Comparison of ENCODE assay signal across 24 cellular contexts in genomic region chr5:33167541-33167940, GRCh38.
"Had no signal": no experiment of that assay in that cellular context is flagged by ENCODE, and none has a peak within 500 bp of the region (broad histone marks: within the 10 kb centered on the region; RNA-seq: fewer than 3 reads in every experiment).

No MANE protein-coding gene starts in this region.

- H3K4me3 ChIP-seq: ovary, psoas muscle, skin epidermis, stomach, vagina had no signal

- H3K27ac ChIP-seq: foreskin keratinocyte, ovary, psoas muscle, skin epidermis, stomach, vagina had no signal

- H3K27me3 Mint-ChIP-seq: activated CD4-positive, alpha-beta T cell treated with anti-CD3 and anti-CD28 coated beads, Interleukin-2, amount 10 ng/mL, durations not matched to agents 7 days and 5 days; activated naive CD4-positive, alpha-beta T cell treated with anti-CD3 and anti-CD28 coated beads, Interleukin-2, amount 10 ng/mL, durations not matched to agents 7 days and 5 days; activated naive CD8-positive, alpha-beta T cell treated with anti-CD3 and anti-CD28 coated beads, Interleukin-2, amount 50 U/mL, for 24 hours; activated T-cell treated with anti-CD3 and anti-CD28 coated beads, Interleukin-2, amount 50 U/mL, for 24 hours; effector memory CD8-positive, alpha-beta T cell; naive B cell had no signal

- H3K9me3 ChIP-seq: ovary had no signal

- H3K4me1 ChIP-seq: foreskin keratinocyte, psoas muscle, stomach, vagina had no signal

- H3K27me3 ChIP-seq: foreskin keratinocyte, ovary, stomach, vagina had no signal

- DNase-seq: activated CD4-positive, alpha-beta T cell treated with anti-CD3 and anti-CD28 coated beads, Interleukin-2, amount 10 ng/mL, durations not matched to agents 7 days and 5 days; activated CD8-positive, alpha-beta T cell treated with anti-CD3 and anti-CD28 coated beads, Interleukin-2, amount 10 ng/mL, durations not matched to agents 7 days and 5 days; activated naive CD4-positive, alpha-beta T cell treated with anti-CD3 and anti-CD28 coated beads, Interleukin-2, amount 10 ng/mL, durations not matched to agents 7 days and 5 days; activated naive CD8-positive, alpha-beta T cell treated with anti-CD3 and anti-CD28 coated beads, Interleukin-2, amount 50 U/mL, for 24 hours; activated T-cell treated with anti-CD3 and anti-CD28 coated beads, Interleukin-2, amount 50 U/mL, for 24 hours; aorta; dermis blood vessel endothelial cell; effector memory CD8-positive, alpha-beta T cell; foreskin keratinocyte; glutamatergic neuron; kidney; naive B cell; ovary; psoas muscle; right cardiac atrium; stomach; T-helper 1 cell; T1000; trophoblast cell had no signal

- H3K4me1 Mint-ChIP-seq: activated CD4-positive, alpha-beta T cell treated with anti-CD3 and anti-CD28 coated beads, Interleukin-2, amount 10 ng/mL, durations not matched to agents 7 days and 5 days; activated naive CD4-positive, alpha-beta T cell treated with anti-CD3 and anti-CD28 coated beads, Interleukin-2, amount 10 ng/mL, durations not matched to agents 7 days and 5 days; activated naive CD8-positive, alpha-beta T cell treated with anti-CD3 and anti-CD28 coated beads, Interleukin-2, amount 50 U/mL, for 24 hours; mesothelial cell of epicardium; naive B cell; neural crest cell had no signal

- H3K4me3 Mint-ChIP-seq: activated CD4-positive, alpha-beta T cell treated with anti-CD3 and anti-CD28 coated beads, Interleukin-2, amount 10 ng/mL, durations not matched to agents 7 days and 5 days; activated CD8-positive, alpha-beta T cell treated with anti-CD3 and anti-CD28 coated beads, Interleukin-2, amount 10 ng/mL, durations not matched to agents 7 days and 5 days; activated naive CD4-positive, alpha-beta T cell treated with anti-CD3 and anti-CD28 coated beads, Interleukin-2, amount 10 ng/mL, durations not matched to agents 7 days and 5 days; activated naive CD8-positive, alpha-beta T cell treated with anti-CD3 and anti-CD28 coated beads, Interleukin-2, amount 50 U/mL, for 24 hours; activated T-cell treated with anti-CD3 and anti-CD28 coated beads, Interleukin-2, amount 50 U/mL, for 24 hours; effector memory CD8-positive, alpha-beta T cell; mesothelial cell of epicardium; naive B cell; neural crest cell had no signal

- H3K36me3 Mint-ChIP-seq: activated naive CD4-positive, alpha-beta T cell treated with anti-CD3 and anti-CD28 coated beads, Interleukin-2, amount 10 ng/mL, durations not matched to agents 7 days and 5 days had no signal

- H3K36me3 ChIP-seq: ovary, stomach, vagina had no signal

- ATAC-seq: activated CD8-positive, alpha-beta T cell treated with anti-CD3 and anti-CD28 coated beads, Interleukin-2, amount 10 ng/mL, durations not matched to agents 7 days and 5 days; activated naive CD8-positive, alpha-beta T cell treated with anti-CD3 and anti-CD28 coated beads, Interleukin-2, amount 50 U/mL, for 24 hours; effector memory CD8-positive, alpha-beta T cell; foreskin keratinocyte; left lobe of liver; psoas muscle; right cardiac atrium had no signal

- H3K27ac Mint-ChIP-seq: activated CD4-positive, alpha-beta T cell treated with anti-CD3 and anti-CD28 coated beads, Interleukin-2, amount 10 ng/mL, durations not matched to agents 7 days and 5 days; activated CD8-positive, alpha-beta T cell treated with anti-CD3 and anti-CD28 coated beads, Interleukin-2, amount 10 ng/mL, durations not matched to agents 7 days and 5 days; activated naive CD4-positive, alpha-beta T cell treated with anti-CD3 and anti-CD28 coated beads, Interleukin-2, amount 10 ng/mL, durations not matched to agents 7 days and 5 days; activated naive CD8-positive, alpha-beta T cell treated with anti-CD3 and anti-CD28 coated beads, Interleukin-2, amount 50 U/mL, for 24 hours; activated T-cell treated with anti-CD3 and anti-CD28 coated beads, Interleukin-2, amount 50 U/mL, for 24 hours; effector memory CD8-positive, alpha-beta T cell; mesothelial cell of epicardium; naive B cell had no signal
